Comparison of ENCODE assay signal across 1 cellular context in genomic region chr9:127396808-127397721, GRCh38.
TF ChIP-seq lines count a peak whose summit lies in the region.

SLC2A8 (plus strand) TSS chr9:127397169; CDS start chr9:127397231, 62 bp downstream.

TF ChIP-seq in WTC11, 78 proteins besides CTCF, POLR2A, EP300 and RAD21 (continued from another document and continues in another):
- TF ChIP-seq STAT6 (CRISPR knock-in tag; conservative IDR thresholded peaks at IDR 0.05; ENCODE audit: low read depth) (no peak), TEAD1 (CRISPR knock-in tag; IDR thresholded peaks at IDR 0.05) (peak; percentile 16; the same call in 1 of the 2 replicates), RORB (CRISPR knock-in tag; IDR thresholded peaks at IDR 0.05) (no peak), SMAD4 (CRISPR knock-in tag; IDR thresholded peaks at IDR 0.05) (no peak), MXD4 (CRISPR knock-in tag; IDR thresholded peaks at IDR 0.05; ENCODE audit: borderline replicate concordance) (no peak), EMX1 (CRISPR knock-in tag; IDR thresholded peaks at IDR 0.05) (no peak), ZBTB43 (CRISPR knock-in tag; IDR thresholded peaks at IDR 0.05) (0 out of 2 replicates have a peak, but pooled peaks have one; percentile 37), GRHL2 (CRISPR knock-in tag; IDR thresholded peaks at IDR 0.05; ENCODE audit: insufficient replicate concordance, severe bottlenecking) (no peak), MYBL2 (CRISPR knock-in tag; IDR thresholded peaks at IDR 0.05) (0 out of 2 replicates have a peak, but pooled peaks have one; percentile 1), E2F1 (CRISPR knock-in tag; IDR thresholded peaks at IDR 0.05) (no peak), KAT7 (CRISPR knock-in tag; IDR thresholded peaks at IDR 0.05; ENCODE audit: borderline replicate concordance) (peak; percentile 78; the same call in 1 of the 2 replicates), IRF1 (CRISPR knock-in tag; IDR thresholded peaks at IDR 0.05) (0 out of 2 replicates have a peak, but pooled peaks have one; percentile 24), ZNF671 (CRISPR knock-in tag; IDR thresholded peaks at IDR 0.05) (no peak), ATF3 (CRISPR knock-in tag; conservative IDR thresholded peaks at IDR 0.05) (no peak), NR1H2 (CRISPR knock-in tag; IDR thresholded peaks at IDR 0.05) (no peak), MAX (CRISPR knock-in tag; IDR thresholded peaks at IDR 0.05) (0 out of 2 replicates have a peak, but pooled peaks have one; percentile 11), ZNF121 (CRISPR knock-in tag; IDR thresholded peaks at IDR 0.05) (peak; percentile 99), HMGA2 (CRISPR knock-in tag; IDR thresholded peaks at IDR 0.05) (no peak), GABPB1 (CRISPR knock-in tag; IDR thresholded peaks at IDR 0.05) (peak; percentile 34; the same call in 1 of the 2 replicates), GTF2I (CRISPR knock-in tag; conservative IDR thresholded peaks at IDR 0.05) (no peak), ATF6 (CRISPR knock-in tag; IDR thresholded peaks at IDR 0.05) (no peak), NR2C2 (CRISPR knock-in tag; IDR thresholded peaks at IDR 0.05) (no peak), OVOL2 (CRISPR knock-in tag; IDR thresholded peaks at IDR 0.05; ENCODE audit: borderline replicate concordance) (no peak), SMAD3 (CRISPR knock-in tag; IDR thresholded peaks at IDR 0.05; ENCODE audit: borderline replicate concordance) (no peak), NFATC4 (CRISPR knock-in tag; IDR thresholded peaks at IDR 0.05) (no peak), ZNF532 (CRISPR knock-in tag; IDR thresholded peaks at IDR 0.05; ENCODE audit: borderline replicate concordance) (no peak), ZNF425 (CRISPR knock-in tag; conservative IDR thresholded peaks at IDR 0.05) (no peak), RELA (CRISPR knock-in tag; IDR thresholded peaks at IDR 0.05; ENCODE audit: borderline replicate concordance) (0 out of 2 replicates have a peak, but pooled peaks have one; percentile 24), AFF4 (CRISPR knock-in tag; IDR thresholded peaks at IDR 0.05; ENCODE audit: borderline replicate concordance) (no peak), ATF2 (CRISPR knock-in tag; IDR thresholded peaks at IDR 0.05; ENCODE audit: borderline replicate concordance, low read depth) (no peak), ZNF263 (CRISPR knock-in tag; IDR thresholded peaks at IDR 0.05; ENCODE audit: low read depth) (no peak; the same call in 1 of the 2 replicates), USF2 (CRISPR knock-in tag; IDR thresholded peaks at IDR 0.05) (no peak)
